ENCODE assay signal across 10 cellular contexts in genomic region chr9:110192531-110193326, GRCh38. TPM values are rescaled to one million over a fixed set of nuclear protein-coding genes. Genes with fewer than 3 reads are reported as not detected.
DNase-seq lines count a peak whose midpoint lies in the region; ATAC-seq and TF ChIP-seq lines count a peak whose summit lies in the region.
"Had no signal": no experiment of that assay in that cellular context is flagged by ENCODE, and none has a peak within 500 bp of the region (broad histone marks: within the 10 kb centered on the region; RNA-seq: fewer than 3 reads in every experiment).

No MANE protein-coding gene starts in this region.

- no peak overlapping the region for H2AFZ ChIP-seq in PC-9

- WGBS in sigmoid colon, 2 donors, result 39 to 52% methylated on average over 5 of the region's 5 CpGs

- DNase-seq in Calu3 (peak; percentile 2), PC-9 (peak in 1 of 2 experiments; percentile 86), left cardiac atrium (no peak), sigmoid colon (peak; percentile 76), DMS114 treated with DMSO at 0.1 percent for 48 hours (lab: John Stamatoyannopoulos, UW; ENCODE audit: unreplicated experiment) (no peak), midbrain (lab: John Stamatoyannopoulos, UW) (no peak)
- no peak for DNase-seq in stimulated activated naive CD4-positive, alpha-beta T cell (lab: John Stamatoyannopoulos, UW)
- DNase-seq in effector CD4-positive, alpha-beta T cell, result no peak
- DNase-seq: activated T-cell treated with anti-CD3 and anti-CD28 coated beads for 4 hours had no signal

- H3K4me1 Mint-ChIP-seq in Calu3 (ENCODE audit: low read depth, unreplicated experiment), result peaks cover 23% of the 10 kb centered on the region

- no peaks in the 10 kb centered on the region for H3K9me3 Mint-ChIP-seq in Calu3 (ENCODE audit: low read depth, unreplicated experiment)

- TF ChIP-seq CTCF in Calu3 (IDR thresholded peaks at IDR 0.05; ENCODE audit: unreplicated experiment), result no peak
- no peak for TF ChIP-seq CTCF in PC-9 (conservative IDR thresholded peaks at IDR 0.05)
- no peak for TF ChIP-seq CTCF in sigmoid colon (IDR thresholded peaks at IDR 0.05)

- CTCF ChIA-PET in Calu3 (lab: Charles Lee), result interaction anchor here (1.0 kb wide), 1 partner anchor 14 kb away, joined by 3 read pairs; no protein-coding TSS in a partner anchor
- CTCF ChIA-PET in PC-9 (lab: Charles Lee), result interaction anchor here (0.6 to 0.7 kb wide), 2 partner anchors 9 to 24 kb away, joined by 10 to 18 read pairs; no protein-coding TSS in a partner anchor

- ATAC-seq in left cardiac atrium, result peak; percentile 57 to 67

- no peaks in the 10 kb centered on the region for H3K79me2 ChIP-seq in PC-9 (ENCODE audit: low read depth)

- no peak overlapping the region for H3K4me3 Mint-ChIP-seq in Calu3 (ENCODE audit: low read depth, unreplicated experiment)

- POLR2A ChIA-PET in PC-9 (lab: Charles Lee; ENCODE audit: unreplicated experiment), result no interaction called here

- H3K4me2 ChIP-seq in PC-9, result peak overlapping the region; percentile 32

- peak overlapping the region; percentile 37 for H3K27ac ChIP-seq in PC-9
- peak overlapping the region; percentile 53 to 71 (median 64) for H3K27ac ChIP-seq in sigmoid colon

- H3K4me3 ChIP-seq in PC-9 (no peak overlapping the region), sigmoid colon (no peak overlapping the region)

- no peaks in the 10 kb centered on the region for H3K36me3 Mint-ChIP-seq in Calu3 (ENCODE audit: insufficient read depth, unreplicated experiment)

- peak overlapping the region; percentile 43 for H3K27ac Mint-ChIP-seq in Calu3 (ENCODE audit: unreplicated experiment)

- peaks cover 32% of the 10 kb centered on the region; the same call in 1 of the 2 replicates for H3F3A ChIP-seq in PC-9 (ENCODE audit: insufficient read depth, low read depth)

- intact Hi-C loops in Calu3 (cut with micrococcal nuclease; ENCODE audit: unreplicated experiment) (no loop called here), PC-9 (cut with micrococcal nuclease; ENCODE audit: unreplicated experiment) (loop anchor here (5.0 to 10.0 kb wide), 2 partner anchors 65 to 162 kb away; partner anchors contain the start of gene TXN), left cardiac atrium (cut with DNase I) (no loop called here), sigmoid colon (cut with DNase I) (no loop called here)

- H3K9me2 ChIP-seq in PC-9 (ENCODE audit: insufficient read depth), result no peaks in the 10 kb centered on the region

- no peak for TF ChIP-seq EP300 in sigmoid colon (IDR thresholded peaks at IDR 0.05)

- TF ChIP-seq POLR2A in sigmoid colon (IDR thresholded peaks at IDR 0.05), result no peak

- H3K4me1 ChIP-seq in PC-9 (replicated peaks; ENCODE audit: insufficient read depth) (peaks cover 29% of the 10 kb centered on the region), sigmoid colon (peaks cover 0 to 48% (median 38%) of the 10 kb centered on the region in 4 donors)

- H3K36me3 ChIP-seq in PC-9 (ENCODE audit: low read depth) (no peaks in the 10 kb centered on the region), sigmoid colon (no peaks in the 10 kb centered on the region)

- H3K9me3 ChIP-seq in PC-9 (ENCODE audit: insufficient read depth, low read depth) (no peaks in the 10 kb centered on the region), sigmoid colon (no peaks in the 10 kb centered on the region)

- H3K27me3 ChIP-seq in PC-9 (ENCODE audit: insufficient read depth, low read depth) (no peaks in the 10 kb centered on the region), sigmoid colon (no peaks in the 10 kb centered on the region)

- H4K20me1 ChIP-seq in PC-9 (ENCODE audit: insufficient read depth), result no peaks in the 10 kb centered on the region

- no peaks in the 10 kb centered on the region for H3K27me3 Mint-ChIP-seq in Calu3 (ENCODE audit: unreplicated experiment)

- no TSS peak for BruUV-seq in Calu3 (replicated peaks; lab: Mats Ljungman, UMichigan)
- BruUV-seq in PC-9 (replicated peaks; lab: Mats Ljungman, UMichigan), result no TSS peak

RNA-seq across cellular contexts. Expression of gene C9orf152, which starts 15.2 kb away (rescaled TPM):
- total RNA-seq in Calu3 (2022) (1.7 and 1.9 TPM in 2 replicates), PC-9 (2021) (0.23 and 0.74 TPM in 2 replicates), left cardiac atrium (not detected), sigmoid colon (not detected)
- 10 to 100 TPM; 24.8 to 58.5 (median 49.9) TPM for polyA plus RNA-seq in sigmoid colon
- total RNA-seq: frontal cortex had no signal

Comparison
In these comparisons a context has a peak if more than half of its experiments do, and no peak if none do; other contexts are left out.
1. DNase-seq: peak in Calu3 (single experiment) and sigmoid colon (single experiment); none in left cardiac atrium (single experiment), stimulated activated naive CD4-positive, alpha-beta T cell (0 of 6), DMS114 treated with DMSO at 0.1 percent for 48 hours (single experiment), midbrain (single experiment) and effector CD4-positive, alpha-beta T cell (single experiment).